ENCODE assay signal across 1 cellular context in genomic region chr6:43427406-43428111, GRCh38.
TF ChIP-seq lines count a peak whose summit lies in the region.

A gene with protein sequence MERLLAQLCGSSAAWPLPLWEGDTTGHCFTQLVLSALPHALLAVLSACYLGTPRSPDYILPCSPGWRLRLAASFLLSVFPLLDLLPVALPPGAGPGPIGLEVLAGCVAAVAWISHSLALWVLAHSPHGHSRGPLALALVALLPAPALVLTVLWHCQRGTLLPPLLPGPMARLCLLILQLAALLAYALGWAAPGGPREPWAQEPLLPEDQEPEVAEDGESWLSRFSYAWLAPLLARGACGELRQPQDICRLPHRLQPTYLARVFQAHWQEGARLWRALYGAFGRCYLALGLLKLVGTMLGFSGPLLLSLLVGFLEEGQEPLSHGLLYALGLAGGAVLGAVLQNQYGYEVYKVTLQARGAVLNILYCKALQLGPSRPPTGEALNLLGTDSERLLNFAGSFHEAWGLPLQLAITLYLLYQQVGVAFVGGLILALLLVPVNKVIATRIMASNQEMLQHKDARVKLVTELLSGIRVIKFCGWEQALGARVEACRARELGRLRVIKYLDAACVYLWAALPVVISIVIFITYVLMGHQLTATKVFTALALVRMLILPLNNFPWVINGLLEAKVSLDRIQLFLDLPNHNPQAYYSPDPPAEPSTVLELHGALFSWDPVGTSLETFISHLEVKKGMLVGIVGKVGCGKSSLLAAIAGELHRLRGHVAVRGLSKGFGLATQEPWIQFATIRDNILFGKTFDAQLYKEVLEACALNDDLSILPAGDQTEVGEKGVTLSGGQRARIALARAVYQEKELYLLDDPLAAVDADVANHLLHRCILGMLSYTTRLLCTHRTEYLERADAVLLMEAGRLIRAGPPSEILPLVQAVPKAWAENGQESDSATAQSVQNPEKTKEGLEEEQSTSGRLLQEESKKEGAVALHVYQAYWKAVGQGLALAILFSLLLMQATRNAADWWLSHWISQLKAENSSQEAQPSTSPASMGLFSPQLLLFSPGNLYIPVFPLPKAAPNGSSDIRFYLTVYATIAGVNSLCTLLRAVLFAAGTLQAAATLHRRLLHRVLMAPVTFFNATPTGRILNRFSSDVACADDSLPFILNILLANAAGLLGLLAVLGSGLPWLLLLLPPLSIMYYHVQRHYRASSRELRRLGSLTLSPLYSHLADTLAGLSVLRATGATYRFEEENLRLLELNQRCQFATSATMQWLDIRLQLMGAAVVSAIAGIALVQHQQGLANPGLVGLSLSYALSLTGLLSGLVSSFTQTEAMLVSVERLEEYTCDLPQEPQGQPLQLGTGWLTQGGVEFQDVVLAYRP (N-terminal part only) (plus strand): TSS chr6:43427541. CDS start chr6:43427979, 438 bp downstream.

TF ChIP-seq in HepG2, 621 proteins besides CTCF, POLR2A, EP300 and RAD21 (continued from another document and continues in another):
- TF ChIP-seq HMGXB3 (CRISPR knock-in tag; IDR thresholded peaks at IDR 0.05; ENCODE audit: borderline replicate concordance) (no peak), ZFP91 (CRISPR knock-in tag; IDR thresholded peaks at IDR 0.05; ENCODE audit: borderline replicate concordance) (peak; percentile 86; the same call in 1 of the 2 replicates), RARA (CRISPR knock-in tag; IDR thresholded peaks at IDR 0.05) (no peak; the same call in none of the 2 replicates), ZBTB10 (CRISPR knock-in tag; IDR thresholded peaks at IDR 0.05; ENCODE audit: borderline replicate concordance) (peak; percentile 81; the same call in 1 of the 2 replicates), ZFX (CRISPR knock-in tag; IDR thresholded peaks at IDR 0.05; ENCODE audit: low read depth) (peak; percentile 90), ZNF121 (CRISPR knock-in tag; IDR thresholded peaks at IDR 0.05) (no peak), ZNF747 (CRISPR knock-in tag; IDR thresholded peaks at IDR 0.05; ENCODE audit: borderline replicate concordance) (no peak), IKZF1 (IDR thresholded peaks at IDR 0.05) (no peak), RFX5 (IDR thresholded peaks at IDR 0.05; ENCODE audit: low read depth, low read length) (no peak), RBM39 (IDR thresholded peaks at IDR 0.05; ENCODE audit: low read depth, low read length, poor library complexity, severe bottlenecking) (peak; percentile 31), ZBTB7A (CRISPR knock-in tag; IDR thresholded peaks at IDR 0.05) (0 out of 2 replicates have a peak, but pooled peaks have one; percentile 15), ELK4 (CRISPR knock-in tag; IDR thresholded peaks at IDR 0.05; ENCODE audit: borderline replicate concordance) (peak; percentile 72; the same call in 1 of the 2 replicates), NR2F6 (IDR thresholded peaks at IDR 0.05) (no peak), NR2F6 (CRISPR knock-in tag; IDR thresholded peaks at IDR 0.05) (no peak), HBP1 (CRISPR knock-in tag; IDR thresholded peaks at IDR 0.05; ENCODE audit: low read depth) (no peak), ARNTL (CRISPR knock-in tag; IDR thresholded peaks at IDR 0.05) (peak; percentile 62; the same call in 1 of the 2 replicates), KLF16 (CRISPR knock-in tag; IDR thresholded peaks at IDR 0.05) (peak in 1 of 2 experiments; percentile 82; a peak in 2 of 4 replicates), SALL2 (CRISPR knock-in tag; IDR thresholded peaks at IDR 0.05) (peak; percentile 89)
- TF ChIP-seq, protein P1, sequence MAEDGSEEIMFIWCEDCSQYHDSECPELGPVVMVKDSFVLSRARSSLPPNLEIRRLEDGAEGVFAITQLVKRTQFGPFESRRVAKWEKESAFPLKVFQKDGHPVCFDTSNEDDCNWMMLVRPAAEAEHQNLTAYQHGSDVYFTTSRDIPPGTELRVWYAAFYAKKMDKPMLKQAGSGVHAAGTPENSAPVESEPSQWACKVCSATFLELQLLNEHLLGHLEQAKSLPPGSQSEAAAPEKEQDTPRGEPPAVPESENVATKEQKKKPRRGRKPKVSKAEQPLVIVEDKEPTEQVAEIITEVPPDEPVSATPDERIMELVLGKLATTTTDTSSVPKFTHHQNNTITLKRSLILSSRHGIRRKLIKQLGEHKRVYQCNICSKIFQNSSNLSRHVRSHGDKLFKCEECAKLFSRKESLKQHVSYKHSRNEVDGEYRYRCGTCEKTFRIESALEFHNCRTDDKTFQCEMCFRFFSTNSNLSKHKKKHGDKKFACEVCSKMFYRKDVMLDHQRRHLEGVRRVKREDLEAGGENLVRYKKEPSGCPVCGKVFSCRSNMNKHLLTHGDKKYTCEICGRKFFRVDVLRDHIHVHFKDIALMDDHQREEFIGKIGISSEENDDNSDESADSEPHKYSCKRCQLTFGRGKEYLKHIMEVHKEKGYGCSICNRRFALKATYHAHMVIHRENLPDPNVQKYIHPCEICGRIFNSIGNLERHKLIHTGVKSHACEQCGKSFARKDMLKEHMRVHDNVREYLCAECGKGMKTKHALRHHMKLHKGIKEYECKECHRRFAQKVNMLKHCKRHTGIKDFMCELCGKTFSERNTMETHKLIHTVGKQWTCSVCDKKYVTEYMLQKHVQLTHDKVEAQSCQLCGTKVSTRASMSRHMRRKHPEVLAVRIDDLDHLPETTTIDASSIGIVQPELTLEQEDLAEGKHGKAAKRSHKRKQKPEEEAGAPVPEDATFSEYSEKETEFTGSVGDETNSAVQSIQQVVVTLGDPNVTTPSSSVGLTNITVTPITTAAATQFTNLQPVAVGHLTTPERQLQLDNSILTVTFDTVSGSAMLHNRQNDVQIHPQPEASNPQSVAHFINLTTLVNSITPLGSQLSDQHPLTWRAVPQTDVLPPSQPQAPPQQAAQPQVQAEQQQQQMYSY (CRISPR knock-in tag; IDR thresholded peaks at IDR 0.05): peak; percentile 61; the same call in 1 of the 2 replicates
- TF ChIP-seq, protein P2, sequence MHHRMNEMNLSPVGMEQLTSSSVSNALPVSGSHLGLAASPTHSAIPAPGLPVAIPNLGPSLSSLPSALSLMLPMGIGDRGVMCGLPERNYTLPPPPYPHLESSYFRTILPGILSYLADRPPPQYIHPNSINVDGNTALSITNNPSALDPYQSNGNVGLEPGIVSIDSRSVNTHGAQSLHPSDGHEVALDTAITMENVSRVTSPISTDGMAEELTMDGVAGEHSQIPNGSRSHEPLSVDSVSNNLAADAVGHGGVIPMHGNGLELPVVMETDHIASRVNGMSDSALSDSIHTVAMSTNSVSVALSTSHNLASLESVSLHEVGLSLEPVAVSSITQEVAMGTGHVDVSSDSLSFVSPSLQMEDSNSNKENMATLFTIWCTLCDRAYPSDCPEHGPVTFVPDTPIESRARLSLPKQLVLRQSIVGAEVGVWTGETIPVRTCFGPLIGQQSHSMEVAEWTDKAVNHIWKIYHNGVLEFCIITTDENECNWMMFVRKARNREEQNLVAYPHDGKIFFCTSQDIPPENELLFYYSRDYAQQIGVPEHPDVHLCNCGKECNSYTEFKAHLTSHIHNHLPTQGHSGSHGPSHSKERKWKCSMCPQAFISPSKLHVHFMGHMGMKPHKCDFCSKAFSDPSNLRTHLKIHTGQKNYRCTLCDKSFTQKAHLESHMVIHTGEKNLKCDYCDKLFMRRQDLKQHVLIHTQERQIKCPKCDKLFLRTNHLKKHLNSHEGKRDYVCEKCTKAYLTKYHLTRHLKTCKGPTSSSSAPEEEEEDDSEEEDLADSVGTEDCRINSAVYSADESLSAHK (CRISPR knock-in tag; IDR thresholded peaks at IDR 0.05; ENCODE audit: borderline replicate concordance): no peak
- TF ChIP-seq, protein P3, sequence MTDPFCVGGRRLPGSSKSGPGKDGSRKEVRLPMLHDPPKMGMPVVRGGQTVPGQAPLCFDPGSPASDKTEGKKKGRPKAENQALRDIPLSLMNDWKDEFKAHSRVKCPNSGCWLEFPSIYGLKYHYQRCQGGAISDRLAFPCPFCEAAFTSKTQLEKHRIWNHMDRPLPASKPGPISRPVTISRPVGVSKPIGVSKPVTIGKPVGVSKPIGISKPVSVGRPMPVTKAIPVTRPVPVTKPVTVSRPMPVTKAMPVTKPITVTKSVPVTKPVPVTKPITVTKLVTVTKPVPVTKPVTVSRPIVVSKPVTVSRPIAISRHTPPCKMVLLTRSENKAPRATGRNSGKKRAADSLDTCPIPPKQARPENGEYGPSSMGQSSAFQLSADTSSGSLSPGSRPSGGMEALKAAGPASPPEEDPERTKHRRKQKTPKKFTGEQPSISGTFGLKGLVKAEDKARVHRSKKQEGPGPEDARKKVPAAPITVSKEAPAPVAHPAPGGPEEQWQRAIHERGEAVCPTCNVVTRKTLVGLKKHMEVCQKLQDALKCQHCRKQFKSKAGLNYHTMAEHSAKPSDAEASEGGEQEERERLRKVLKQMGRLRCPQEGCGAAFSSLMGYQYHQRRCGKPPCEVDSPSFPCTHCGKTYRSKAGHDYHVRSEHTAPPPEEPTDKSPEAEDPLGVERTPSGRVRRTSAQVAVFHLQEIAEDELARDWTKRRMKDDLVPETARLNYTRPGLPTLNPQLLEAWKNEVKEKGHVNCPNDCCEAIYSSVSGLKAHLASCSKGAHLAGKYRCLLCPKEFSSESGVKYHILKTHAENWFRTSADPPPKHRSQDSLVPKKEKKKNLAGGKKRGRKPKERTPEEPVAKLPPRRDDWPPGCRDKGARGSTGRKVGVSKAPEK (CRISPR knock-in tag; IDR thresholded peaks at IDR 0.05; ENCODE audit: borderline replicate concordance): 0 out of 2 replicates have a peak, but pooled peaks have one; percentile 52
